18 cellular contexts compared by ENCODE assay signal in genomic region chr2:226130192-226130591, GRCh38.
DNase-seq lines count a peak whose midpoint lies in the region; ATAC-seq, FAIRE-seq and TF ChIP-seq lines count a peak whose summit lies in the region.
"Had no signal": no experiment of that assay in that cellular context is flagged by ENCODE, and none has a peak within 500 bp of the region (broad histone marks: within the 10 kb centered on the region; RNA-seq: fewer than 3 reads in every experiment).

No MANE protein-coding gene starts in this region.

- in situ Hi-C loops in ACHN (cut with HindIII; ENCODE audit: low pct_ligation_motif_present, low pct_unique_long_range_greater_than_20kb, low sequenced_read_pairs) (no loop called here), GM12878 (cut with MboI) (no loop called here)

- no peak for ATAC-seq in GM12878
- no peak for ATAC-seq in HG03095 (IDR thresholded peaks at IDR 0.05; ENCODE audit: unreplicated experiment)
- no peak for ATAC-seq in HG03196 (IDR thresholded peaks at IDR 0.05; ENCODE audit: unreplicated experiment)
- ATAC-seq: foreskin keratinocyte, left lung had no signal

- no peak overlapping the region for H3K9ac ChIP-seq in GM12878 (ENCODE audit: control insufficient read depth, insufficient read depth, low read length)

- H3K36me3 ChIP-seq in GM12878 (ENCODE audit: control insufficient read depth in 2 of 2, insufficient read depth in 2 of 2, low read length in 1 of 2) = no peaks in the 10 kb centered on the region
- H3K36me3 ChIP-seq: left lung had no signal

- intact Hi-C loops in GM12878 (cut with micrococcal nuclease; ENCODE audit: unreplicated experiment) = no loop called here

- no peak for TF ChIP-seq CTCF in GM12878 (IDR thresholded peaks at IDR 0.05 in 2 of 3, conservative IDR thresholded peaks at IDR 0.05 in 1 of 3; ENCODE audit: control insufficient read depth in 2 of 3, extremely low read depth in 1 of 3, insufficient read depth in 1 of 3, low read depth in 3 of 3, low read length in 3 of 3)

- 52% methylated on average over 2 of the region's 2 CpGs for WGBS in GM12878 (ENCODE audit: insufficient coverage, insufficient replicate concordance, low lambda C conversion rate, missing lambda C conversion rate)

- SMC1A ChIA-PET in GM12878 (lab: Charles Lee; ENCODE audit: uncharacterized antibody, unreplicated experiment) = interaction anchor here (1.0 kb wide), 1 partner anchor 11 kb away, joined by 3 read pairs; no protein-coding TSS in a partner anchor

- no peak overlapping the region for H3K4me3 ChIP-seq in GM12878
- H3K4me3 ChIP-seq: left lung had no signal

- no TSS peak for BruUV-seq in GM12878 (replicated peaks; lab: Mats Ljungman, UMichigan)

- CTCF ChIA-PET in GM12878 (lab: Yijun Ruan, JAX) = no interaction called here

- H2AFZ ChIP-seq in GM12878 (ENCODE audit: control insufficient read depth, low read depth, low read length) = no peak overlapping the region

- DNase-seq in ACHN = peak; percentile 14
- peak; percentile 19 to 43 for DNase-seq in Kasumi-1 (lab: John Stamatoyannopoulos, UW)
- no peak for DNase-seq in GM12878 (ENCODE audit: low read depth, low spot score)
- peak; percentile 75 for DNase-seq in left kidney (ENCODE audit: low read depth, low spot score)
- no peak for DNase-seq in NCI-H187 (lab: John Stamatoyannopoulos, UW)
- DNase-seq in NCI-H524 (lab: John Stamatoyannopoulos, UW) = no peak
- DNase-seq: activated CD4-positive, alpha-beta T cell treated with anti-CD3 and anti-CD28 coated beads, Interleukin-2, amount 50 U/mL, for 1 hour; activated naive CD4-positive, alpha-beta T cell; H7; left lung; NCI-H774; stimulated activated CD4-positive, alpha-beta T cell treated with anti-CD3 and anti-CD28 coated beads, Interleukin-4, amount 100 ng/mL, for 1 hour had no signal

- H3K79me2 ChIP-seq in GM12878 (ENCODE audit: control insufficient read depth, insufficient read depth, low read length) = no peaks in the 10 kb centered on the region

- H3K27me3 ChIP-seq in GM12878 (replicated peaks in 1 of 2; ENCODE audit: control insufficient read depth in 2 of 2, insufficient read depth in 2 of 2, low read length in 1 of 2) = no peaks in the 10 kb centered on the region
- H3K27me3 ChIP-seq: foreskin keratinocyte, left lung had no signal

- no peak for TF ChIP-seq EP300 in GM12878 (IDR thresholded peaks at IDR 0.05; ENCODE audit: borderline replicate concordance in 1 of 2, control insufficient read depth in 1 of 2, low read depth in 2 of 2, low read length in 2 of 2)

- no peak for FAIRE-seq in GM12878 (lab: Jason Lieb, UNC)
- FAIRE-seq: GM18507, RCC 7860 had no signal

- no peak for TF ChIP-seq POLR2A in GM12878 (IDR thresholded peaks at IDR 0.05; ENCODE audit: low read depth, low read length)

- no peaks in the 10 kb centered on the region for H3K4me1 ChIP-seq in GM12878 (ENCODE audit: control insufficient read depth, insufficient read depth, low read length)
- H3K4me1 ChIP-seq: left lung had no signal

- H3K9me3 ChIP-seq in GM12878 (replicated peaks; ENCODE audit: control insufficient read depth, insufficient read depth, low read length) = no peaks in the 10 kb centered on the region
- H3K9me3 ChIP-seq: left lung had no signal

- no peaks in the 10 kb centered on the region for H4K20me1 ChIP-seq in GM12878 (ENCODE audit: control insufficient read depth, insufficient read depth)

- POLR2A ChIA-PET in GM12878 (lab: Charles Lee) = no interaction called here

- RAD21 ChIA-PET in GM12878 (lab: Charles Lee; ENCODE audit: unreplicated experiment) = no interaction called here

- H3K27ac ChIP-seq in GM12878 (ENCODE audit: control insufficient read depth, insufficient read depth) = no peak overlapping the region
- H3K27ac ChIP-seq: foreskin keratinocyte, HL-60, left lung had no signal

- H3K4me2 ChIP-seq in GM12878 (ENCODE audit: control insufficient read depth, insufficient read depth) = no peak overlapping the region

- no peak for TF ChIP-seq RAD21 in GM12878 (IDR thresholded peaks at IDR 0.05; ENCODE audit: insufficient read depth, low read depth, low read length)

TF ChIP-seq in GM12878, 131 proteins besides CTCF, POLR2A, EP300 and RAD21:
- TF ChIP-seq IRF5 (IDR thresholded peaks at IDR 0.05; ENCODE audit: borderline replicate concordance) (no peak), ZZZ3 (IDR thresholded peaks at IDR 0.05; ENCODE audit: control insufficient read depth, insufficient read length, low read depth) (no peak), REST (IDR thresholded peaks at IDR 0.05; ENCODE audit: low read depth, low read length) (peak; percentile 71)

Comparison
In these comparisons a context has a peak if more than half of its experiments do, and no peak if none do; other contexts are left out.
1. DNase-seq: peak in ACHN (single experiment), Kasumi-1 (2 of 2) and left kidney (single experiment); none in GM12878 (single experiment), NCI-H187 (0 of 2) and NCI-H524 (0 of 2).